24 cellular contexts compared by ENCODE assay signal in the genomic region with DNA sequence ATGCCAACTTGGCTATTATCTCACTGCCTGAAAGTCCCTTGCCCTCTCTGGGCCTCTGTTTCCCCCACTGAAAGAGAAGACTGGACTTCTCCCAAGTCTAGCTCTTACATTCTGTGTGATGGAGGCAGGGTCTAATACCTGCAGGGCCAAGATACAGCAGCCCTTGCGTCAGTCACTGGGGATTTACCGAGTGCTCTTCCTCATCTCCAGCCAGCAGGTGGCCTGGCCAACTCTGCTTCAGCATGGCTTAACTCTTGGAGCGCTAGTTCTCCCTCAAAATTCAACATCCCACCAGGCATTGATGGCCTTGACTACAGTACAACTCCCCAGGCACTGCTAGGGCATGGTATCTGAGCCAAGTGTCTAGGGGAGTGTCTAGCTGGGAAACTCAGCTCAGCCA. TPM values are rescaled to one million over a fixed set of nuclear protein-coding genes. Genes with fewer than 3 reads are reported as not detected.
DNase-seq lines count a peak whose midpoint lies in the region; TF ChIP-seq lines count a peak whose summit lies in the region.
"Had no signal": no experiment of that assay in that cellular context is flagged by ENCODE, and none has a peak within 500 bp of the region (broad histone marks: within the 10 kb centered on the region; RNA-seq: fewer than 3 reads in every experiment).

No MANE protein-coding gene starts in this region.

- TF ChIP-seq CTCF in GM12864 (IDR thresholded peaks at IDR 0.05; ENCODE audit: low read depth, low read length, missing control alignments) (peak; percentile 9), OCI-LY7 (conservative IDR thresholded peaks at IDR 0.05; ENCODE audit: low read length) (peak; percentile 28; the same call in 1 of the 2 replicates), neural progenitor cell (IDR thresholded peaks at IDR 0.05) (no peak)

- no peaks in the 10 kb centered on the region for H4K20me1 ChIP-seq in OCI-LY7 (ENCODE audit: insufficient read depth, low read length)
- no peaks in the 10 kb centered on the region for H4K20me1 ChIP-seq in neural progenitor cell (ENCODE audit: low read depth)

- H3K27ac ChIP-seq in OCI-LY7 (ENCODE audit: low read depth, low read length, poor library complexity, severe bottlenecking) (no peak overlapping the region), neural progenitor cell (no peak overlapping the region), SJCRH30 (no peak overlapping the region; the same call in 1 of the 2 replicates)
- H3K27ac ChIP-seq: VCaP had no signal

- H3K36me3 Mint-ChIP-seq in dendritic cell treated with granulocyte-macrophage colony-stimulating factor and Interleukin-4, amounts not matched to agents 40 ng/mL and 50 ng/mL, for 4 days (ENCODE audit: low read depth), result no peaks in the 10 kb centered on the region
- no peaks in the 10 kb centered on the region for H3K36me3 Mint-ChIP-seq in neural progenitor cell
- H3K36me3 Mint-ChIP-seq: activated CD8-positive, alpha-beta memory T cell treated with anti-CD3 and anti-CD28 coated beads, Interleukin-2, amount 10 ng/mL, durations not matched to agents 7 days and 5 days; memory B cell had no signal

- H3K4me1 Mint-ChIP-seq in dendritic cell treated with granulocyte-macrophage colony-stimulating factor and Interleukin-4, amounts not matched to agents 40 ng/mL and 50 ng/mL, for 4 days (ENCODE audit: low read depth), result peaks cover 59% of the 10 kb centered on the region
- peaks cover 24% of the 10 kb centered on the region for H3K4me1 Mint-ChIP-seq in neural progenitor cell
- H3K4me1 Mint-ChIP-seq: activated CD8-positive, alpha-beta memory T cell treated with anti-CD3 and anti-CD28 coated beads, Interleukin-2, amount 10 ng/mL, durations not matched to agents 7 days and 5 days had no signal

- H3K9me3 Mint-ChIP-seq in dendritic cell treated with granulocyte-macrophage colony-stimulating factor and Interleukin-4, amounts not matched to agents 40 ng/mL and 50 ng/mL, for 4 days, result no peaks in the 10 kb centered on the region
- no peaks in the 10 kb centered on the region for H3K9me3 Mint-ChIP-seq in neural progenitor cell
- H3K9me3 Mint-ChIP-seq: activated T-cell treated with anti-CD3 and anti-CD28 coated beads, Interleukin-2, amount 50 U/mL, for 72 hours; CD4-positive, CD25-positive, alpha-beta regulatory T cell; memory B cell had no signal

- H3K9ac ChIP-seq in neural progenitor cell, result no peak overlapping the region
- H3K9ac ChIP-seq: SK-N-SH had no signal

- peak overlapping the region; percentile 73 for H3K27ac Mint-ChIP-seq in dendritic cell treated with granulocyte-macrophage colony-stimulating factor and Interleukin-4, amounts not matched to agents 40 ng/mL and 50 ng/mL, for 4 days
- H3K27ac Mint-ChIP-seq in neural progenitor cell, result peak overlapping the region; percentile 74
- H3K27ac Mint-ChIP-seq: activated CD8-positive, alpha-beta memory T cell treated with anti-CD3 and anti-CD28 coated beads, Interleukin-2, amount 10 ng/mL, durations not matched to agents 7 days and 5 days; activated T-cell treated with anti-CD3 and anti-CD28 coated beads, Interleukin-2, amount 50 U/mL, for 72 hours; memory B cell had no signal

- POLR2A ChIA-PET in OCI-LY7 (lab: Charles Lee), result interaction anchor here (0.6 to 1.1 kb wide), 3 partner anchors 16 to 1405 kb away, joined by 3 to 6 read pairs (median 4); no protein-coding TSS in a partner anchor

- H3K79me2 ChIP-seq in OCI-LY7 (ENCODE audit: insufficient read depth, low read depth, low read length), result no peaks in the 10 kb centered on the region
- no peaks in the 10 kb centered on the region for H3K79me2 ChIP-seq in neural progenitor cell (ENCODE audit: low read depth)

- H3K9me2 ChIP-seq in OCI-LY7 (ENCODE audit: insufficient read depth, low read length), result no peaks in the 10 kb centered on the region
- H3K9me2 ChIP-seq: SK-N-SH had no signal

- peaks cover 23% of the 10 kb centered on the region for H3F3A ChIP-seq in neural progenitor cell (ENCODE audit: low read depth)

- no TSS peak for BruUV-seq in OCI-LY7 (replicated peaks; lab: Mats Ljungman, UMichigan)

- H3K27me3 Mint-ChIP-seq in dendritic cell treated with granulocyte-macrophage colony-stimulating factor and Interleukin-4, amounts not matched to agents 40 ng/mL and 50 ng/mL, for 4 days, result peaks cover 45% of the 10 kb centered on the region
- H3K27me3 Mint-ChIP-seq in neural progenitor cell (ENCODE audit: insufficient read depth, low read depth), result peaks cover 20% of the 10 kb centered on the region

- H3K4me3 Mint-ChIP-seq in dendritic cell treated with granulocyte-macrophage colony-stimulating factor and Interleukin-4, amounts not matched to agents 40 ng/mL and 50 ng/mL, for 4 days, result no peak overlapping the region
- no peak overlapping the region for H3K4me3 Mint-ChIP-seq in neural progenitor cell
- H3K4me3 Mint-ChIP-seq: activated CD8-positive, alpha-beta memory T cell treated with anti-CD3 and anti-CD28 coated beads, Interleukin-2, amount 10 ng/mL, durations not matched to agents 7 days and 5 days; activated T-cell treated with anti-CD3 and anti-CD28 coated beads, Interleukin-2, amount 50 U/mL, for 72 hours; memory B cell had no signal

- no peaks in the 10 kb centered on the region for H3K9me3 ChIP-seq in OCI-LY7 (ENCODE audit: low read length)
- H3K9me3 ChIP-seq in neural progenitor cell (ENCODE audit: low read depth), result no peaks in the 10 kb centered on the region
- H3K9me3 ChIP-seq in SJCRH30 (replicated peaks), result no peaks in the 10 kb centered on the region
- H3K9me3 ChIP-seq: SK-N-SH had no signal

- no peak overlapping the region for H3K4me2 ChIP-seq in OCI-LY7 (ENCODE audit: low read length)
- no peak overlapping the region for H3K4me2 ChIP-seq in neural progenitor cell
- H3K4me2 ChIP-seq: SK-N-SH had no signal

- H3K4me3 ChIP-seq in GM12864 (ENCODE audit: low read depth, low read length), result no peak overlapping the region
- H3K4me3 ChIP-seq in OCI-LY7 (ENCODE audit: low read depth, low read length, poor library complexity, severe bottlenecking), result no peak overlapping the region
- H3K4me3 ChIP-seq in neural progenitor cell, result no peak overlapping the region
- no peak overlapping the region for H3K4me3 ChIP-seq in SJCRH30

- H2AFZ ChIP-seq in OCI-LY7 (ENCODE audit: low read length) (no peak overlapping the region), neural progenitor cell (replicated peaks) (no peak overlapping the region)

- CTCF ChIA-PET in OCI-LY7 (lab: Charles Lee; ENCODE audit: unreplicated experiment), result interaction anchor here (0.5 kb wide), 1 partner anchor 41 kb away, joined by 5 read pairs; no protein-coding TSS in a partner anchor

- H3K4me1 ChIP-seq in OCI-LY7 (ENCODE audit: insufficient read depth, low read length, poor library complexity, severe bottlenecking) (no peaks in the 10 kb centered on the region), neural progenitor cell (peaks cover 26% of the 10 kb centered on the region), SJCRH30 (peaks cover 51% of the 10 kb centered on the region)

- peaks cover 11% of the 10 kb centered on the region for H3K27me3 ChIP-seq in neural progenitor cell
- H3K27me3 ChIP-seq in SJCRH30, result no peaks in the 10 kb centered on the region; the same call in 1 of the 2 replicates

- H3K36me3 ChIP-seq in OCI-LY7 (ENCODE audit: insufficient read depth, low read length), result no peaks in the 10 kb centered on the region
- no peaks in the 10 kb centered on the region for H3K36me3 ChIP-seq in neural progenitor cell
- no peaks in the 10 kb centered on the region for H3K36me3 ChIP-seq in SJCRH30

- DNase-seq in GM12864 (ENCODE audit: low read depth) (no peak), OCI-LY7 (ENCODE audit: low spot score) (no peak), neural progenitor cell (ENCODE audit: low spot score) (no peak), DMS79 (lab: John Stamatoyannopoulos, UW) (no peak), SJCRH30 (no peak)
- no peak for DNase-seq in activated naive CD4-positive, alpha-beta T cell treated with anti-CD3 and anti-CD28 coated beads, Interleukin-2, amount 50 U/mL, for 16 hours
- DNase-seq: activated CD4-positive, alpha-beta T cell treated with anti-CD3 and anti-CD28 coated beads, Interleukin-2, amount 50 U/mL, for 1 hour; activated CD8-positive, alpha-beta memory T cell treated with anti-CD3 and anti-CD28 coated beads, Interleukin-2, amount 10 ng/mL, durations not matched to agents 7 days and 5 days; activated naive CD4-positive, alpha-beta T cell treated with Interleukin-2 at 50 U/mL for 16 hours; activated T-cell treated with anti-CD3 and anti-CD28 coated beads, Interleukin-2, amount 50 U/mL, for 72 hours; CD4-positive, CD25-positive, alpha-beta regulatory T cell; DMS 273 treated with DMSO at 0.1 percent for 48 hours; glutamatergic neuron; Karpas-422; NCI-H1694 treated with DMSO at 0.1 percent for 48 hours; NCI-H526 treated with DMSO at 0.1 percent for 48 hours; SK-N-SH; stimulated activated CD4-positive, alpha-beta T cell treated with anti-CD3 and anti-CD28 coated beads, Interleukin-4, amount 100 ng/mL, for 4 hours; stimulated activated naive CD4-positive, alpha-beta T cell had no signal

- intact Hi-C loops in OCI-LY7 (cut with micrococcal nuclease; ENCODE audit: unreplicated experiment), result no loop called here
- intact Hi-C loops in dendritic cell treated with granulocyte-macrophage colony-stimulating factor and Interleukin-4, amounts not matched to agents 40 ng/mL and 50 ng/mL, for 4 days (cut with micrococcal nuclease), result no loop called here

RNA-seq across cellular contexts. Expression of gene MTMR4, which starts 19.9 kb away (rescaled TPM):
- total RNA-seq in OCI-LY7 (2014; rRNA removed; shearing (Covaris generic)), result 37.0 and 37.8 TPM in 2 replicates
- total RNA-seq in OCI-LY7 (2022), result 51.0 and 61.1 TPM in 2 replicates
- total RNA-seq in neural progenitor cell (ENCODE audit: low replicate concordance), result 34.0 and 39.8 TPM in 2 replicates
- total RNA-seq in SJCRH30 (2014; rRNA removed; shearing (Covaris generic)), result 37.3 and 42.2 TPM in 2 replicates

RNA-seq across cellular contexts. Expression of gene HSF5, which starts 46.1 kb away (rescaled TPM):
- total RNA-seq in OCI-LY7 (2014; rRNA removed; shearing (Covaris generic)), result 0.22 TPM in 1 of 2 replicates, not detected in the other
- not detected in 2 replicates for total RNA-seq in OCI-LY7 (2022)
- 0.03 TPM in 1 of 2 replicates, not detected in the other for total RNA-seq in neural progenitor cell (ENCODE audit: low replicate concordance)
- total RNA-seq in SJCRH30 (2014; rRNA removed; shearing (Covaris generic)), result not detected in 2 replicates
- total RNA-seq: HT1080, RPMI7951 had no signal
